ENCODE assay signal across 18 cellular contexts in the genomic region with DNA sequence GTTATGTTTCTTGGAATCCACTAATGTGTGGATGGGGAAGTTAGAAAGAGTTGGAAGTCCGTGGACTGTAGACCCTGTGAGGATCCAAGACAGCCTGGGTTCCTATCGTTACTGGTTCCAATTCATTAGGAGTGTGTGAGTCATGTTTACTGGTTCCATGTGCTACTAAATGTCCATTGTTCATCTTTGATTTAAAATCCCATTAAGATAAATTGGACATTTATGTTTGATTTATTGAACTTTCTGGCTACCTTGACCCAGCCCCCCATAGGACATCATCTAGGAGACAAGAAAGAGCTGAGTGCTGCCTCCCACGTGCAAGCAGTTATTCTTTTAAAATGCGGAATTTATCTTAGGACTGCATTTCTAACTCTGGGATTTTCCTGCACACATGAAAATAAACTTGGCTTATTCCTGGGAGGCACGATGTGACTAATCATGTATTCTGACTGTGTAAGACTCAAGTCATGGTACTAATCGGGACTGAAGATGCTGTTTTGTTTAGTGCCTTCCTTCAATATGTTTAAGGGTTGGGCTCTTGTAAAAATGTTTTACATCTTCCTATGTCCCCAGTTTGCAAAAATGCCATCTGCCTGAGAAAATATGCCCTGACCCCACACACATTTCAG. TPM values are rescaled to one million over a fixed set of nuclear protein-coding genes. Genes with fewer than 3 reads are reported as not detected.
DNase-seq lines count a peak whose midpoint lies in the region; ATAC-seq and TF ChIP-seq lines count a peak whose summit lies in the region.
"Had no signal": no experiment of that assay in that cellular context is flagged by ENCODE, and none has a peak within 500 bp of the region (broad histone marks: within the 10 kb centered on the region; RNA-seq: fewer than 3 reads in every experiment).

No MANE protein-coding gene starts in this region.

- no peaks in the 10 kb centered on the region for H3F3A ChIP-seq in neural progenitor cell (ENCODE audit: low read depth)

- H3K4me3 Mint-ChIP-seq in chondrocyte (ENCODE audit: unreplicated experiment): no peak overlapping the region
- no peak overlapping the region for H3K4me3 Mint-ChIP-seq in neural progenitor cell
- H3K4me3 Mint-ChIP-seq: activated CD8-positive, alpha-beta T cell treated with anti-CD3 and anti-CD28 coated beads, Interleukin-2, amount 10 ng/mL, durations not matched to agents 7 days and 5 days; H9; T-helper 17 cell had no signal

- H3K9me3 Mint-ChIP-seq in chondrocyte (ENCODE audit: low read depth): no peaks in the 10 kb centered on the region
- no peaks in the 10 kb centered on the region for H3K9me3 Mint-ChIP-seq in neural progenitor cell

- no peaks in the 10 kb centered on the region for H3K36me3 Mint-ChIP-seq in chondrocyte (ENCODE audit: low read depth)
- no peaks in the 10 kb centered on the region for H3K36me3 Mint-ChIP-seq in neural progenitor cell

- H3K4me3 ChIP-seq in neural progenitor cell: no peak overlapping the region
- H3K4me3 ChIP-seq in left lung: no peak overlapping the region
- H3K4me3 ChIP-seq: sigmoid colon had no signal

- no peak overlapping the region for H3K4me2 ChIP-seq in neural progenitor cell

- H3K27me3 ChIP-seq in neural progenitor cell: no peaks in the 10 kb centered on the region
- H3K27me3 ChIP-seq in left lung: no peaks in the 10 kb centered on the region
- H3K27me3 ChIP-seq: sigmoid colon had no signal

- H3K27me3 Mint-ChIP-seq in chondrocyte (ENCODE audit: low read depth) (no peaks in the 10 kb centered on the region), neural progenitor cell (ENCODE audit: insufficient read depth, low read depth) (peaks cover 2% of the 10 kb centered on the region)
- H3K27me3 Mint-ChIP-seq: T-helper 17 cell had no signal

- peak overlapping the region; percentile 83 for H3K27ac Mint-ChIP-seq in chondrocyte (ENCODE audit: unreplicated experiment)
- peak overlapping the region; percentile 55 for H3K27ac Mint-ChIP-seq in neural progenitor cell
- H3K27ac Mint-ChIP-seq: activated CD8-positive, alpha-beta T cell treated with anti-CD3 and anti-CD28 coated beads, Interleukin-2, amount 10 ng/mL, durations not matched to agents 7 days and 5 days; T-helper 17 cell had no signal

- H3K4me1 Mint-ChIP-seq in chondrocyte (ENCODE audit: low read depth) (peaks cover 53% of the 10 kb centered on the region), neural progenitor cell (peaks cover 26% of the 10 kb centered on the region)
- H3K4me1 Mint-ChIP-seq: T-helper 17 cell had no signal

- ATAC-seq in left lung (no peak), HG02970 (IDR thresholded peaks at IDR 0.05; ENCODE audit: low FRiP score, unreplicated experiment) (no peak), GM18858 (IDR thresholded peaks at IDR 0.05; ENCODE audit: unreplicated experiment) (no peak), GM21576 (IDR thresholded peaks at IDR 0.05; ENCODE audit: unreplicated experiment) (no peak)
- ATAC-seq: activated CD8-positive, alpha-beta T cell treated with anti-CD3 and anti-CD28 coated beads, Interleukin-2, amount 10 ng/mL, durations not matched to agents 7 days and 5 days; left lobe of liver; T-helper 17 cell had no signal

- no peaks in the 10 kb centered on the region for H3K36me3 ChIP-seq in neural progenitor cell
- H3K36me3 ChIP-seq in left lung: no peaks in the 10 kb centered on the region

- H3K27ac ChIP-seq in RWPE1 (no peak overlapping the region), neural progenitor cell (no peak overlapping the region), left lung (no peak overlapping the region)
- H3K27ac ChIP-seq: sigmoid colon had no signal

- CTCF ChIA-PET in RWPE1 (lab: Yijun Ruan, JAX): no interaction called here

- intact Hi-C loops in left lung (cut with DNase I): loop anchor here in 1 of 2 donors (10.0 kb wide), 1 partner anchor 246 kb away; no protein-coding TSS in a partner anchor

- TF ChIP-seq CTCF in RWPE1 (conservative IDR thresholded peaks at IDR 0.05; ENCODE audit: low read depth) (no peak), chondrocyte (IDR thresholded peaks at IDR 0.05) (no peak), neural progenitor cell (IDR thresholded peaks at IDR 0.05) (no peak), left lung (IDR thresholded peaks at IDR 0.05) (no peak)

- POLR2A ChIA-PET in RWPE1 (lab: Yijun Ruan, JAX; ENCODE audit: low non-redundant PET): no interaction called here

- H4K20me1 ChIP-seq in neural progenitor cell (ENCODE audit: low read depth): no peaks in the 10 kb centered on the region

- H3K79me2 ChIP-seq in neural progenitor cell (ENCODE audit: low read depth): no peaks in the 10 kb centered on the region

- H3K4me1 ChIP-seq in neural progenitor cell: peaks cover 8% of the 10 kb centered on the region
- no peaks in the 10 kb centered on the region for H3K4me1 ChIP-seq in left lung

- DNase-seq in EL (peak; percentile 68), RWPE1 (ENCODE audit: low spot score) (peak; percentile 16), chondrocyte (ENCODE audit: low spot score) (no peak), neural progenitor cell (ENCODE audit: low spot score) (no peak), left lung (no peak)
- DNase-seq: activated CD8-positive, alpha-beta T cell treated with anti-CD3 and anti-CD28 coated beads, Interleukin-2, amount 10 ng/mL, durations not matched to agents 7 days and 5 days; AML-193; effector memory CD4-positive, alpha-beta T cell; GF-D8; H9; NCI-H1694 treated with DMSO at 0.1 percent for 48 hours; NCI-H345; sigmoid colon; T-helper 17 cell had no signal

- H3K9ac ChIP-seq in neural progenitor cell: no peak overlapping the region

- no peak overlapping the region for H2AFZ ChIP-seq in neural progenitor cell (replicated peaks)

- H3K9me3 ChIP-seq in neural progenitor cell (ENCODE audit: low read depth): no peaks in the 10 kb centered on the region
- H3K9me3 ChIP-seq in left lung: no peaks in the 10 kb centered on the region
- H3K9me3 ChIP-seq: sigmoid colon had no signal

RNA-seq across cellular contexts. Expression of a gene that starts 53.4 kb away (rescaled TPM):
- total RNA-seq in chondrocyte (9.6 to 14.9 TPM (median 12.2 TPM) in 3 replicates), neural progenitor cell (ENCODE audit: low replicate concordance) (3.6 and 7.9 TPM in 2 replicates), left lung (1 to 10 TPM; 4.0 to 6.4 TPM)

Comparison
In these comparisons a context has a peak if more than half of its experiments do, and no peak if none do; other contexts are left out.
1. DNase-seq: peak in EL (single experiment) and RWPE1 (single experiment); none in chondrocyte (single experiment), neural progenitor cell (single experiment) and left lung (0 of 2).